Comparison of ENCODE assay signal across 10 cellular contexts in the genomic region with DNA sequence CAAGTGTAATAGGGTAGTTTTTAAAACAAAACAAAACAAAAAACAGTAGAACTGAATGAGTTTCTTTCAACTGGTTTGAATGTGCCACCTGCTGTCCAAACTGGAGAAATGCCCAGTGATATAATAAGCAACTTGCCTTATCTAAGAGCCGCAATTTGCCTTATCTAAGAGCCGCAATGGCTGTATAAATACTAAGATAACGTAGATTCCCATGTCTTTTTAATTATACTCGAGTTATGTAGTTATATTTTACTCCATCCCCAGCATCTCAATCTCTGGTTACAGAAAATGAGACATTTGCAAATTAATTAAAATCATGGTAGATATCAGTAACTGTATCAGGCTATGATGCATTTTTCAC.
DNase-seq lines count a peak whose midpoint lies in the region; ATAC-seq and TF ChIP-seq lines count a peak whose summit lies in the region.
"Had no signal": no experiment of that assay in that cellular context is flagged by ENCODE, and none has a peak within 500 bp of the region (broad histone marks: within the 10 kb centered on the region; RNA-seq: fewer than 3 reads in every experiment).

No MANE protein-coding gene starts in this region.

- H3K9me3 Mint-ChIP-seq in Calu3 (ENCODE audit: low read depth, unreplicated experiment): no peaks in the 10 kb centered on the region
- H3K9me3 Mint-ChIP-seq in activated T-helper 2 cell treated with anti-CD3 and anti-CD28 coated beads, Interferon-gamma antibody, Interleukin-2, Interleukin-4, amounts not matched to agents 10 μg/mL and 5 μg/mL and 100 μg/mL, durations not matched to agents 14 hours and 24 hours and 36 hours: no peaks in the 10 kb centered on the region
- H3K9me3 Mint-ChIP-seq: naive thymus-derived CD8-positive, alpha-beta T cell had no signal

- no peak overlapping the region for H3K4me3 ChIP-seq in fibroblast of the aortic adventitia (ENCODE audit: low read depth, low read length)
- H3K4me3 ChIP-seq: SJSA1 had no signal

- no peak overlapping the region for H3K27ac Mint-ChIP-seq in Calu3 (ENCODE audit: unreplicated experiment)
- no peak overlapping the region for H3K27ac Mint-ChIP-seq in activated T-helper 2 cell treated with anti-CD3 and anti-CD28 coated beads, Interferon-gamma antibody, Interleukin-2, Interleukin-4, amounts not matched to agents 10 μg/mL and 5 μg/mL and 100 μg/mL, durations not matched to agents 14 hours and 24 hours and 36 hours

- no peak for ATAC-seq in GM21529 (IDR thresholded peaks at IDR 0.05; ENCODE audit: unreplicated experiment)
- no peak for ATAC-seq in HG02885 (IDR thresholded peaks at IDR 0.05; ENCODE audit: poor library complexity, unreplicated experiment)
- ATAC-seq: naive thymus-derived CD8-positive, alpha-beta T cell had no signal

- intact Hi-C loops in Calu3 (cut with micrococcal nuclease; ENCODE audit: unreplicated experiment): loop anchor here (1.0 kb wide), 2 partner anchors 162 to 623 kb away; no protein-coding TSS in a partner anchor
- intact Hi-C loops in activated T-helper 2 cell treated with anti-CD3 and anti-CD28 coated beads, Interferon-gamma antibody, Interleukin-2, Interleukin-4, amounts not matched to agents 10 μg/mL and 5 μg/mL and 100 μg/mL, durations not matched to agents 14 hours and 24 hours and 36 hours (cut with micrococcal nuclease): loop anchor here (2.0 to 10.0 kb wide), 5 partner anchors 96 to 752 kb away; a partner anchor contains a TSS

- H3K27me3 Mint-ChIP-seq in Calu3 (ENCODE audit: unreplicated experiment): no peaks in the 10 kb centered on the region
- H3K27me3 Mint-ChIP-seq in activated T-helper 2 cell treated with anti-CD3 and anti-CD28 coated beads, Interferon-gamma antibody, Interleukin-2, Interleukin-4, amounts not matched to agents 10 μg/mL and 5 μg/mL and 100 μg/mL, durations not matched to agents 14 hours and 24 hours and 36 hours (ENCODE audit: low read depth): no peaks in the 10 kb centered on the region
- H3K27me3 Mint-ChIP-seq: naive thymus-derived CD8-positive, alpha-beta T cell had no signal

- no TSS peak for BruUV-seq in Calu3 (replicated peaks; lab: Mats Ljungman, UMichigan)

- peak; percentile 33 for TF ChIP-seq CTCF in Calu3 (IDR thresholded peaks at IDR 0.05; ENCODE audit: unreplicated experiment)
- TF ChIP-seq CTCF in fibroblast of the aortic adventitia (IDR thresholded peaks at IDR 0.05; ENCODE audit: insufficient read depth, low read length): peak; percentile 61

- no peaks in the 10 kb centered on the region for H3K36me3 Mint-ChIP-seq in Calu3 (ENCODE audit: insufficient read depth, unreplicated experiment)
- H3K36me3 Mint-ChIP-seq in activated T-helper 2 cell treated with anti-CD3 and anti-CD28 coated beads, Interferon-gamma antibody, Interleukin-2, Interleukin-4, amounts not matched to agents 10 μg/mL and 5 μg/mL and 100 μg/mL, durations not matched to agents 14 hours and 24 hours and 36 hours (ENCODE audit: low read depth): peaks cover 34% of the 10 kb centered on the region

- DNase-seq in Calu3 (no peak), HUDEP-2 (lab: John Stamatoyannopoulos, UW; ENCODE audit: unreplicated experiment in 76 of 76) (peak in 39 of 76 experiments; percentile 9 to 77 (median 55)), SK-N-DZ (ENCODE audit: low spot score) (peak; percentile 38), fibroblast of the aortic adventitia (ENCODE audit: low read depth) (peak; percentile 79), pulmonary artery endothelial cell (ENCODE audit: low read depth, low spot score) (peak; percentile 47)
- no peak for DNase-seq in activated T-helper 2 cell treated with anti-CD3 and anti-CD28 coated beads, Interferon-gamma antibody, Interleukin-2, Interleukin-4, amounts not matched to agents 10 μg/mL and 5 μg/mL and 100 μg/mL, durations not matched to agents 14 hours and 24 hours and 36 hours (ENCODE audit: low spot score)

- no peak overlapping the region for H3K4me3 Mint-ChIP-seq in Calu3 (ENCODE audit: low read depth, unreplicated experiment)
- H3K4me3 Mint-ChIP-seq in activated T-helper 2 cell treated with anti-CD3 and anti-CD28 coated beads, Interferon-gamma antibody, Interleukin-2, Interleukin-4, amounts not matched to agents 10 μg/mL and 5 μg/mL and 100 μg/mL, durations not matched to agents 14 hours and 24 hours and 36 hours (ENCODE audit: low read depth): no peak overlapping the region

- CTCF ChIA-PET in Calu3 (lab: Charles Lee): no interaction called here

- peaks cover 15% of the 10 kb centered on the region for H3K4me1 Mint-ChIP-seq in Calu3 (ENCODE audit: low read depth, unreplicated experiment)
- H3K4me1 Mint-ChIP-seq in activated T-helper 2 cell treated with anti-CD3 and anti-CD28 coated beads, Interferon-gamma antibody, Interleukin-2, Interleukin-4, amounts not matched to agents 10 μg/mL and 5 μg/mL and 100 μg/mL, durations not matched to agents 14 hours and 24 hours and 36 hours (ENCODE audit: low read depth): peaks cover 56% of the 10 kb centered on the region

Comparison
In these comparisons a context has a peak if more than half of its experiments do, and no peak if none do; other contexts are left out.
1. DNase-seq: peak in HUDEP-2 (39 of 76), SK-N-DZ (single experiment), fibroblast of the aortic adventitia (single experiment) and pulmonary artery endothelial cell (single experiment); none in Calu3 (single experiment) and activated T-helper 2 cell treated with anti-CD3 and anti-CD28 coated beads, Interferon-gamma antibody, Interleukin-2, Interleukin-4, amounts not matched to agents 10 μg/mL and 5 μg/mL and 100 μg/mL, durations not matched to agents 14 hours and 24 hours and 36 hours (single experiment).